Comparison of ENCODE assay signal across 16 cellular contexts in the genomic region with DNA sequence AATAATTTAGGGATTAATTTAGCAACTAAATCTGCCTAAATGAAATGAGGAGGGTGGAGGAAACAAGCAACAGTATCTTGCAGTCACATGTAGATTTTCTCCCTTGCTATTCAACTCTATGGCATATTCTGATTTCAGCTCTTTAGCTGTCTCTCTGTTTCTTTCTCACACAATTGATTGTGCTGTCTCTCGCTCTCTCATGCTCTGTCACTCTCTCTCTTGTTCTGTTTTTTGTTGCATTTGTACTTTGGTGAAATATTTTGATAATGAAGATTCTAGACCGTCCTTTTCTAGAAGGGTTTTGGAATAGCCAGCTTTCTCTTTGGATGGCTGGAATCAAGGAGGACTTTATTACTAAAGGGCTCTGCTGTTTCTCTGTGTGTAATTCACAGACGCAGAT.
DNase-seq lines count a peak whose midpoint lies in the region; ATAC-seq and TF ChIP-seq lines count a peak whose summit lies in the region.
"Had no signal": no experiment of that assay in that cellular context is flagged by ENCODE, and none has a peak within 500 bp of the region (broad histone marks: within the 10 kb centered on the region; RNA-seq: fewer than 3 reads in every experiment).

No MANE protein-coding gene starts in this region.

- no peak overlapping the region for H3T11ph ChIP-seq in H9 (ENCODE audit: low read length)

- no peak overlapping the region for H3K56ac ChIP-seq in H9 (ENCODE audit: insufficient read length, low read depth, low read length)

- no peak overlapping the region for H3K14ac ChIP-seq in H9 (ENCODE audit: insufficient read depth, low read length)

- H3K36me3 ChIP-seq in iPS-18a (ENCODE audit: control insufficient read depth, low read depth, low read length) (no peaks in the 10 kb centered on the region), PC-3 (ENCODE audit: low read depth, low read length) (no peaks in the 10 kb centered on the region), right lobe of liver (no peaks in the 10 kb centered on the region)
- H3K36me3 ChIP-seq: MG63 had no signal

- no peak overlapping the region for H3K9ac ChIP-seq in H9 (ENCODE audit: extremely low read depth, insufficient read length, low read length)
- peak overlapping the region; percentile 31 for H3K9ac ChIP-seq in iPS-18a (ENCODE audit: low read length)
- H3K9ac ChIP-seq in PC-3 (ENCODE audit: low read length): no peak overlapping the region

- no peaks in the 10 kb centered on the region for H3K23me2 ChIP-seq in H9 (ENCODE audit: insufficient read length, low read depth, low read length, poor library complexity, severe bottlenecking)

- H3K27ac ChIP-seq in H9 (ENCODE audit: insufficient read length, low read depth, low read length) (no peak overlapping the region), caudate nucleus (ENCODE audit: low read depth, low read length) (peak overlapping the region; percentile 8), iPS-18a (ENCODE audit: low read length) (peak overlapping the region; percentile 17), PC-3 (ENCODE audit: low read length) (no peak overlapping the region), right lobe of liver (no peak overlapping the region)

- no peak overlapping the region for H4K91ac ChIP-seq in H9 (ENCODE audit: insufficient read length, low read depth, low read length)

- peak overlapping the region; percentile 5 to 30 (median 27); a peak in 5 of 7 replicates for H3K27ac Mint-ChIP-seq in H9

- no peak for ATAC-seq in PC-3
- ATAC-seq in right lobe of liver: no peak

- no peaks in the 10 kb centered on the region for H3K79me1 ChIP-seq in H9 (ENCODE audit: insufficient read depth, low read depth, low read length, poor library complexity, severe bottlenecking)

- no peaks in the 10 kb centered on the region for H3K27me3 Mint-ChIP-seq in H9 (ENCODE audit: low read depth)

- H3K9me2 ChIP-seq in PC-3 (replicated peaks; ENCODE audit: low read length): no peaks in the 10 kb centered on the region

- no peak overlapping the region for H4K5ac ChIP-seq in H9 (ENCODE audit: insufficient read length, low read depth, low read length)

- intact Hi-C loops in PC-3 (cut with micrococcal nuclease): no loop called here
- intact Hi-C loops in right lobe of liver (cut with DNase I): no loop called here

- H3K9me3 Mint-ChIP-seq in H9: peaks cover 0 to 6% of the 10 kb centered on the region in 2 experiments; a peak in 3 of 5 replicates

- H3K4me1 Mint-ChIP-seq in H9: peaks cover 35 to 39% of the 10 kb centered on the region in 2 experiments

- H2BK12ac ChIP-seq in H9 (ENCODE audit: insufficient read length, low read depth, low read length): no peak overlapping the region

- H2BK120ac ChIP-seq in H9 (ENCODE audit: low read depth, low read length, poor library complexity, severe bottlenecking): no peak overlapping the region

- no peak overlapping the region for H3K18ac ChIP-seq in H9 (ENCODE audit: insufficient read length, low read depth, low read length)

- H3K4me3 Mint-ChIP-seq in H9: peak overlapping the region in 1 of 2 experiments; percentile 2; a peak in 2 of 5 replicates

- H3K27me3 ChIP-seq in H9 (ENCODE audit: insufficient read depth, low read length) (no peaks in the 10 kb centered on the region), iPS-18a (ENCODE audit: control insufficient read depth, insufficient read depth, low read length) (no peaks in the 10 kb centered on the region), PC-3 (ENCODE audit: low read length) (no peaks in the 10 kb centered on the region), right lobe of liver (no peaks in the 10 kb centered on the region)
- H3K27me3 ChIP-seq: MG63 had no signal

- H2BK20ac ChIP-seq in H9 (ENCODE audit: low read depth, low read length, poor library complexity, severe bottlenecking): no peak overlapping the region

- H3K36me3 Mint-ChIP-seq in H9 (ENCODE audit: insufficient read depth in 1 of 3, low read depth in 3 of 3): peaks cover 3 to 6% (median 3%) of the 10 kb centered on the region in 3 experiments; a peak in 4 of 7 replicates

- POLR2A ChIA-PET in PC-3 (lab: Charles Lee; ENCODE audit: unreplicated experiment): no interaction called here

- TF ChIP-seq POLR2A in right lobe of liver (IDR thresholded peaks at IDR 0.05): no peak

- H3K23ac ChIP-seq in H9 (ENCODE audit: insufficient read length, low read depth, low read length): no peak overlapping the region

- BruUV-seq in PC-3 (replicated peaks; lab: Mats Ljungman, UMichigan): no TSS peak

- no CpG with 5 or more reads among the region's 3 CpGs for WGBS in H9 (ENCODE audit: extremely low coverage, insufficient read length, low lambda C conversion rate)
- WGBS in right lobe of liver (ENCODE audit: insufficient coverage, low coverage, low lambda C conversion rate, missing lambda C conversion rate): 78% methylated on average over 3 of the region's 3 CpGs

- H4K20me1 ChIP-seq in H9 (ENCODE audit: control insufficient read depth, insufficient read depth, insufficient read length) (no peaks in the 10 kb centered on the region), PC-3 (ENCODE audit: low read length) (no peaks in the 10 kb centered on the region)

- no peak overlapping the region for H3K4ac ChIP-seq in H9 (ENCODE audit: low read depth, low read length)

- no peaks in the 10 kb centered on the region for H3F3A ChIP-seq in PC-3 (ENCODE audit: low read length, unreplicated experiment)

- H3K4me1 ChIP-seq in H9 (ENCODE audit: insufficient read depth, low read length) (peaks cover 2% of the 10 kb centered on the region; the same call in 1 of the 2 replicates), iPS-18a (ENCODE audit: control insufficient read depth, low read depth, low read length) (peaks cover 48% of the 10 kb centered on the region), PC-3 (ENCODE audit: insufficient read depth, low read length) (peaks cover 17% of the 10 kb centered on the region), right lobe of liver (no peaks in the 10 kb centered on the region)

- no peak overlapping the region for H4K8ac ChIP-seq in H9 (replicated peaks; ENCODE audit: insufficient read length, low read depth, low read length)

- no peak overlapping the region for H2BK15ac ChIP-seq in H9 (ENCODE audit: low read depth, low read length)

- no peak overlapping the region for H2BK5ac ChIP-seq in H9 (ENCODE audit: insufficient read length, low read length)

- DNase-seq in H9 (no peak), caudate nucleus (lab: John Stamatoyannopoulos, UW) (no peak), PC-3 (no peak), right lobe of liver (no peak)
- DNase-seq in activated naive CD4-positive, alpha-beta T cell treated with anti-CD3 and anti-CD28 coated beads, Interleukin-2, amount 50 U/mL, for 16 hours: no peak
- DNase-seq: DND-41, IMR-90, Karpas-422, MG63, NCI-H1092 treated with DMSO at 0.1 percent for 48 hours, NCI-H187, NCI-H69, RPMI8226, SIG-M5 had no signal

- TF ChIP-seq CTCF in H9 (conservative IDR thresholded peaks at IDR 0.05) (no peak), subcutaneous adipose tissue (IDR thresholded peaks at IDR 0.05; ENCODE audit: low read depth) (peak; percentile 68), PC-3 (conservative IDR thresholded peaks at IDR 0.05; ENCODE audit: low read depth, low read length) (no peak), right lobe of liver (IDR thresholded peaks at IDR 0.05) (no peak)

- H3K4me3 ChIP-seq in iPS-18a (ENCODE audit: low read length): no peak overlapping the region
- no peak overlapping the region for H3K4me3 ChIP-seq in PC-3 (ENCODE audit: low read length)
- H3K4me3 ChIP-seq in right lobe of liver: no peak overlapping the region
- H3K4me3 ChIP-seq: MG63 had no signal

- no peak overlapping the region for H2AFZ ChIP-seq in H9 (ENCODE audit: low read length)
- no peak overlapping the region for H2AFZ ChIP-seq in PC-3 (ENCODE audit: low read length)

- H3K79me2 ChIP-seq in H9 (ENCODE audit: insufficient read depth, low read length): no peaks in the 10 kb centered on the region
- H3K79me2 ChIP-seq in PC-3 (ENCODE audit: low read length): no peaks in the 10 kb centered on the region

- H2AK5ac ChIP-seq in H9 (ENCODE audit: insufficient read length, low read length): no peak overlapping the region

- CTCF ChIA-PET in PC-3 (lab: Charles Lee): no interaction called here

- H3K9me3 ChIP-seq in H9 (ENCODE audit: control insufficient read depth, low read depth, low read length) (no peaks in the 10 kb centered on the region), iPS-18a (ENCODE audit: control insufficient read depth, low read depth, low read length) (no peaks in the 10 kb centered on the region), PC-3 (ENCODE audit: low read length) (no peaks in the 10 kb centered on the region), right lobe of liver (peaks cover 0 to 4% (median 0%) of the 10 kb centered on the region in 4 donors)
- H3K9me3 ChIP-seq: MG63 had no signal

- H3K4me2 ChIP-seq in H9 (ENCODE audit: insufficient read depth, insufficient read length, low read length) (no peak overlapping the region), PC-3 (ENCODE audit: low read length) (no peak overlapping the region)

Comparison
In these comparisons a context has a peak if more than half of its experiments do, and no peak if none do; other contexts are left out.
1. H3K27ac ChIP-seq: peak in caudate nucleus (single experiment) and iPS-18a (single experiment); none in H9 (single experiment), PC-3 (single experiment) and right lobe of liver (0 of 3).